In the genomic region with DNA sequence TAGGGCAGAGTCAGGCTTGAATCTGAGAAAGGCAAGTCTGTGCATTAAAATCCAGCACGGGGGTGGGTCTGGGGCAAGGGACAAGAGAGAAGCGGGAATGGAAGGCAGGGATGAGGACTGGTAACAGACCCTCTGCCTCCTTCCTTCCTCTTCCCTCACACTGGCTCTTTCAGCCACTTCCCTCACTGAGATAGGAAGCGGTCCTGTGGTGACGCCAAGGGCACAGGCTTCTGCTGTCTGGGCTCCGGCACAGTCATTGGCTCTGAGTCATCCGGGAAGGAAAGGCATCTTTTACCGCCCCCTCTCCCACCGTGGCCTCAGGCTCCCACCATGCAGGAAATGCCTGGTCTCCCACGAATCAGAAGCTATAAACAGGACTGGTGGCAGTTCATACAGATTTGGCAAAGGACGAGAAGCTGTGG, we compare ENCODE assay signal across 9 cellular contexts.
DNase-seq lines count a peak whose midpoint lies in the region; ATAC-seq and TF ChIP-seq lines count a peak whose summit lies in the region.
"Had no signal": no experiment of that assay in that cellular context is flagged by ENCODE, and none has a peak within 500 bp of the region (broad histone marks: within the 10 kb centered on the region; RNA-seq: fewer than 3 reads in every experiment).

No MANE protein-coding gene starts in this region.

- H3K27me3 ChIP-seq in esophagus squamous epithelium (no peaks in the 10 kb centered on the region), neutrophil (no peaks in the 10 kb centered on the region)

- peaks cover 12 to 25% of the 10 kb centered on the region in 2 donors for H3K4me1 Mint-ChIP-seq in immature natural killer cell

- no peak for TF ChIP-seq POLR2A in esophagus squamous epithelium (IDR thresholded peaks at IDR 0.05)

- H3K9me3 Mint-ChIP-seq in immature natural killer cell, result no peaks in the 10 kb centered on the region
- H3K9me3 Mint-ChIP-seq: stimulated activated naive CD8-positive, alpha-beta T cell treated with anti-CD3 and anti-CD28 coated beads, Interleukin-15, Interleukin-2, amounts not matched to agents 100 ng/mL and 50 ng/mL, for 24 hours had no signal

- no peak for ATAC-seq in GM21526 (IDR thresholded peaks at IDR 0.05; ENCODE audit: low FRiP score, unreplicated experiment)

- H3K27ac Mint-ChIP-seq in immature natural killer cell, result peak overlapping the region in 1 of 6 donors; percentile 3

- H3K4me3 Mint-ChIP-seq in immature natural killer cell, result no peak overlapping the region
- H3K4me3 Mint-ChIP-seq: stimulated activated naive CD8-positive, alpha-beta T cell treated with anti-CD3 and anti-CD28 coated beads, Interleukin-15, Interleukin-2, amounts not matched to agents 100 ng/mL and 50 ng/mL, for 24 hours had no signal

- H3K27me3 Mint-ChIP-seq in immature natural killer cell (ENCODE audit: low read depth in 3 of 3), result peaks cover 0 to 4% (median 0%) of the 10 kb centered on the region in 3 donors
- H3K27me3 Mint-ChIP-seq: stimulated activated naive CD8-positive, alpha-beta T cell treated with anti-CD3 and anti-CD28 coated beads, Interleukin-15, Interleukin-2, amounts not matched to agents 100 ng/mL and 50 ng/mL, for 24 hours had no signal

- H3K36me3 Mint-ChIP-seq in immature natural killer cell, result peaks cover under 1 to 5% (median under 1%) of the 10 kb centered on the region in 3 donors

- WGBS in esophagus squamous epithelium, 2 donors, result 41 to 48% methylated on average over 9 to 10 of the region's 10 CpGs

- no peaks in the 10 kb centered on the region for H3K36me3 ChIP-seq in esophagus squamous epithelium
- no peaks in the 10 kb centered on the region for H3K36me3 ChIP-seq in neutrophil

- H3K9me3 ChIP-seq in esophagus squamous epithelium (no peaks in the 10 kb centered on the region), neutrophil (no peaks in the 10 kb centered on the region)

- peak overlapping the region in 3 of 4 donors; percentile 16 to 64 (median 32) for H3K27ac ChIP-seq in esophagus squamous epithelium
- peak overlapping the region; percentile 69 for H3K27ac ChIP-seq in neutrophil

- DNase-seq in HS-5 (ENCODE audit: low read depth) (peak; percentile 84), esophagus squamous epithelium (lab: John Stamatoyannopoulos, UW) (no peak), immature natural killer cell (no peak), NCI-H2081 treated with DMSO at 0.1 percent for 48 hours (lab: John Stamatoyannopoulos, UW) (no peak), HuH-7 (ENCODE audit: low spot score) (no peak)
- DNase-seq in activated CD4-positive, alpha-beta T cell treated with anti-CD3 and anti-CD28 coated beads, Interleukin-2, amount 50 U/mL, for 4 hours, result peak; percentile 23 to 37

- H3K4me1 ChIP-seq in esophagus squamous epithelium, result peaks cover 9 to 63% (median 32%) of the 10 kb centered on the region in 3 donors
- H3K4me1 ChIP-seq in neutrophil (ENCODE audit: control insufficient read depth in 1 of 2, insufficient read depth in 1 of 2, low read depth in 1 of 2, low read length in 1 of 2), result peaks cover 32 to 33% of the 10 kb centered on the region in 2 experiments

- TF ChIP-seq CTCF in esophagus squamous epithelium (IDR thresholded peaks at IDR 0.05) (no peak), neutrophil (IDR thresholded peaks at IDR 0.05) (no peak)

- intact Hi-C loops in esophagus squamous epithelium (cut with DNase I), result no loop called here

- no peak overlapping the region for H3K4me3 ChIP-seq in esophagus squamous epithelium
- H3K4me3 ChIP-seq in neutrophil (ENCODE audit: low read depth in 1 of 2, low read length in 1 of 2), result peak overlapping the region in 1 of 2 experiments; percentile 21

Comparison
In these comparisons a context has a peak if more than half of its experiments do, and no peak if none do; other contexts are left out.
1. DNase-seq: peak in HS-5 (single experiment) and activated CD4-positive, alpha-beta T cell treated with anti-CD3 and anti-CD28 coated beads, Interleukin-2, amount 50 U/mL, for 4 hours (2 of 2); none in esophagus squamous epithelium (single experiment), immature natural killer cell (0 of 3), NCI-H2081 treated with DMSO at 0.1 percent for 48 hours (single experiment) and HuH-7 (single experiment).